Comparison of ENCODE assay signal across 8 cellular contexts in genomic region chr5:34657550-34657921, GRCh38. TPM values are rescaled to one million over a fixed set of nuclear protein-coding genes. Genes with fewer than 3 reads are reported as not detected.
DNase-seq lines count a peak whose midpoint lies in the region; ATAC-seq, FAIRE-seq and TF ChIP-seq lines count a peak whose summit lies in the region.

No MANE protein-coding gene starts in this region.

- H3K27me3 ChIP-seq in BLaER1 (no peaks in the 10 kb centered on the region), GM12878 (replicated peaks in 1 of 2; ENCODE audit: control insufficient read depth in 2 of 2, insufficient read depth in 2 of 2, low read length in 1 of 2) (peaks cover 9 to 14% of the 10 kb centered on the region in 2 experiments), stomach (peaks cover 0 to 13% (median 0%) of the 10 kb centered on the region in 3 donors)

- CTCF ChIA-PET in GM12878 (lab: Yijun Ruan, JAX), result no interaction called here

- H3K27ac ChIP-seq in BLaER1 (peak overlapping the region; percentile 92), GM12878 (ENCODE audit: control insufficient read depth, insufficient read depth) (no peak overlapping the region), stomach (peak overlapping the region; percentile 95 to 99 (median 97))

- H3K79me2 ChIP-seq in GM12878 (ENCODE audit: control insufficient read depth, insufficient read depth, low read length), result no peaks in the 10 kb centered on the region

- SMC1A ChIA-PET in GM12878 (lab: Charles Lee; ENCODE audit: uncharacterized antibody, unreplicated experiment), result no interaction called here

- no TSS peak for BruUV-seq in GM12878 (replicated peaks; lab: Mats Ljungman, UMichigan)

- H2AFZ ChIP-seq in GM12878 (ENCODE audit: control insufficient read depth, low read depth, low read length), result no peak overlapping the region

- DNase-seq in HTR-8/SVneo (ENCODE audit: insufficient read length, low spot score) (peak; percentile 66), GM12878 (ENCODE audit: low read depth, low spot score) (no peak), islet precursor cell (peak; percentile 83), stomach (no peak), NCI-H1048 (lab: John Stamatoyannopoulos, UW) (no peak)
- DNase-seq in stimulated activated CD4-positive, alpha-beta T cell treated with anti-CD3 and anti-CD28 coated beads, Interleukin-4, amount 100 ng/mL, for 24 hours, result no peak

- POLR2A ChIA-PET in GM12878 (lab: Charles Lee), result no interaction called here

- H3K4me3 ChIP-seq in BLaER1 (peak overlapping the region; percentile 89), GM12878 (no peak overlapping the region), stomach (peak overlapping the region; percentile 65 to 95 (median 92))

- H3K9me3 ChIP-seq in BLaER1 (no peaks in the 10 kb centered on the region), GM12878 (replicated peaks; ENCODE audit: control insufficient read depth, insufficient read depth, low read length) (no peaks in the 10 kb centered on the region), stomach (no peaks in the 10 kb centered on the region)

- in situ Hi-C loops in GM12878 (cut with MboI), result no loop called here

- H3K4me1 ChIP-seq in BLaER1 (peaks cover 38% of the 10 kb centered on the region), GM12878 (ENCODE audit: control insufficient read depth, insufficient read depth, low read length) (no peaks in the 10 kb centered on the region), stomach (peaks cover 6 to 32% (median 28%) of the 10 kb centered on the region in 4 donors)

- RAD21 ChIA-PET in GM12878 (lab: Charles Lee; ENCODE audit: unreplicated experiment), result no interaction called here

- H4K20me1 ChIP-seq in BLaER1 (no peaks in the 10 kb centered on the region), GM12878 (ENCODE audit: control insufficient read depth, insufficient read depth) (no peaks in the 10 kb centered on the region)

- intact Hi-C loops in GM12878 (cut with micrococcal nuclease; ENCODE audit: unreplicated experiment), result no loop called here
- intact Hi-C loops in stomach (cut with DNase I; ENCODE audit: low total_unique reads), result no loop called here

- WGBS in GM12878 (ENCODE audit: insufficient coverage, insufficient replicate concordance, low lambda C conversion rate, missing lambda C conversion rate), result 49% methylated on average over 20 of the region's 20 CpGs
- WGBS in stomach, 5 donors, result 5 to 7% (median 6%) methylated on average over 20 of the region's 20 CpGs

- no peak for TF ChIP-seq POLR2A in GM12878 (IDR thresholded peaks at IDR 0.05; ENCODE audit: low read depth, low read length)
- TF ChIP-seq POLR2A in stomach (IDR thresholded peaks at IDR 0.05), result no peak

- no peak for ATAC-seq in GM12878
- no peak for ATAC-seq in GM18502 (IDR thresholded peaks at IDR 0.05; ENCODE audit: poor library complexity, unreplicated experiment)

- H3K36me3 ChIP-seq in BLaER1 (peaks cover 6% of the 10 kb centered on the region; the same call in 1 of the 2 replicates), GM12878 (ENCODE audit: control insufficient read depth in 2 of 2, insufficient read depth in 2 of 2, low read length in 1 of 2) (no peaks in the 10 kb centered on the region), stomach (peaks cover 0 to 3% (median 0%) of the 10 kb centered on the region in 4 donors)

- H3K4me2 ChIP-seq in BLaER1 (peak overlapping the region; percentile 98), GM12878 (ENCODE audit: control insufficient read depth, insufficient read depth) (peak overlapping the region; percentile 72)

- FAIRE-seq in HTR-8/SVneo (lab: Jason Lieb, UNC) (peak; percentile 38), GM12878 (lab: Jason Lieb, UNC) (no peak)

- H3K9ac ChIP-seq in BLaER1, result peak overlapping the region; percentile 89
- H3K9ac ChIP-seq in GM12878 (ENCODE audit: control insufficient read depth, insufficient read depth, low read length), result no peak overlapping the region

- TF ChIP-seq EP300 in GM12878 (IDR thresholded peaks at IDR 0.05; ENCODE audit: borderline replicate concordance in 1 of 2, control insufficient read depth in 1 of 2, low read depth in 2 of 2, low read length in 2 of 2) (no peak), stomach (IDR thresholded peaks at IDR 0.05) (no peak)

- TF ChIP-seq CTCF in GM12878 (IDR thresholded peaks at IDR 0.05 in 2 of 3, conservative IDR thresholded peaks at IDR 0.05 in 1 of 3; ENCODE audit: control insufficient read depth in 2 of 3, extremely low read depth in 1 of 3, insufficient read depth in 1 of 3, low read depth in 3 of 3, low read length in 3 of 3) (no peak), stomach (IDR thresholded peaks at IDR 0.05) (no peak)

- no peak for TF ChIP-seq RAD21 in GM12878 (IDR thresholded peaks at IDR 0.05; ENCODE audit: insufficient read depth, low read depth, low read length)

TF ChIP-seq in GM12878, 131 proteins besides CTCF, POLR2A, EP300 and RAD21:
- no peak for TF ChIP-seq IRF5 (IDR thresholded peaks at IDR 0.05; ENCODE audit: borderline replicate concordance)
- TF ChIP-seq EGR1 (IDR thresholded peaks at IDR 0.05; ENCODE audit: borderline replicate concordance in 1 of 2, low read depth in 2 of 2, low read length in 2 of 2), result no peak
- TF ChIP-seq EZH2 (IDR thresholded peaks at IDR 0.05; ENCODE audit: borderline replicate concordance, control insufficient read depth, low read depth, low read length), result 0 out of 2 replicates have a peak, but pooled peaks have one; percentile 10
- TF ChIP-seq HCFC1 (IDR thresholded peaks at IDR 0.05; ENCODE audit: low read length), result no peak
- TF ChIP-seq CUX1 (IDR thresholded peaks at IDR 0.05; ENCODE audit: insufficient replicate concordance, low read depth, low read length), result no peak

RNA-seq across cellular contexts. Expression of gene RAI14, which starts 1.4 kb away (rescaled TPM):
- total RNA-seq in GM12878 (2013; cell fraction: nucleolus; rRNA removed), result not detected in 2 replicates
- total RNA-seq in GM12878 (2014; rRNA removed) (1.3 and 1.4 TPM in 2 replicates), GM12878 (2014; rRNA removed; fragmentation: Illumina TruSeq; extraction: Trizol) (1.7 and 1.9 TPM in 2 replicates), GM12878 (2021) (2.5 and 3.3 TPM in 2 replicates), stomach (10 to 100 TPM; 20.5 to 62.4 (median 41.4) TPM)
- polyA plus RNA-seq in GM12878 (2011; ENCODE audit: low read depth), result 0.85 TPM
- polyA plus RNA-seq in GM12878 (2011; rRNA removed) (0.06 and 0.18 TPM in 2 replicates), GM12878 (2014; fragmentation: Illumina TruSeq; extraction: Trizol) (2.1 and 2.8 TPM in 2 replicates), GM12878 (2014; fragmentation: Nextera tagmentation; extraction: Ambion mirVana) (1 to 10 TPM in 1 of 2 experiments, under 1 TPM in 1; 0.60 to 1.1 TPM), GM12878 (2014; rRNA removed) (2.3 TPM in 2 replicates), GM12878 (2016; fragmentation: Nextera tagmentation; extraction: Ambion mirVana) (1 to 10 TPM; 3.5 to 4.6 TPM), stomach (10 to 100 TPM in 2 of 3 donors, 1 to 10 TPM in 1; 5.1 to 20.7 (median 18.8) TPM)
- polyA plus RNA-seq in GM12878 (2011; cell fraction: cytosol; rRNA removed), result 0.04 TPM in 1 of 2 replicates, not detected in the other
- 0.16 TPM in 1 of 2 replicates, not detected in the other for polyA plus RNA-seq in GM12878 (2011; cell fraction: nucleus; rRNA removed)
- 0.93 and 1.5 TPM in 2 replicates for polyA plus RNA-seq in GM12878 (2012)
- not detected in 2 replicates for polyA minus RNA-seq in GM12878 (2011; rRNA and poly(A)+ RNA removed)
- not detected in 2 replicates for polyA minus RNA-seq in GM12878 (2011; cell fraction: cytosol; rRNA and poly(A)+ RNA removed)
- not detected in 2 replicates for polyA minus RNA-seq in GM12878 (2011; cell fraction: nucleus; rRNA and poly(A)+ RNA removed)

Comparison
In these comparisons a context has a peak if more than half of its experiments do, and no peak if none do; other contexts are left out.
1. DNase-seq: peak in HTR-8/SVneo (single experiment) and islet precursor cell (single experiment); none in GM12878 (single experiment), stomach (single experiment), stimulated activated CD4-positive, alpha-beta T cell treated with anti-CD3 and anti-CD28 coated beads, Interleukin-4, amount 100 ng/mL, for 24 hours (single experiment) and NCI-H1048 (single experiment).
2. RNA of gene RAI14, which starts 1.4 kb away (total RNA-seq): 20.5 to 62.4 TPM in stomach; 1.3 to 3.3 TPM in GM12878; every median in the first group is over 4 times any median in the second.